Comparison of ENCODE assay signal across 21 cellular contexts in the genomic region with DNA sequence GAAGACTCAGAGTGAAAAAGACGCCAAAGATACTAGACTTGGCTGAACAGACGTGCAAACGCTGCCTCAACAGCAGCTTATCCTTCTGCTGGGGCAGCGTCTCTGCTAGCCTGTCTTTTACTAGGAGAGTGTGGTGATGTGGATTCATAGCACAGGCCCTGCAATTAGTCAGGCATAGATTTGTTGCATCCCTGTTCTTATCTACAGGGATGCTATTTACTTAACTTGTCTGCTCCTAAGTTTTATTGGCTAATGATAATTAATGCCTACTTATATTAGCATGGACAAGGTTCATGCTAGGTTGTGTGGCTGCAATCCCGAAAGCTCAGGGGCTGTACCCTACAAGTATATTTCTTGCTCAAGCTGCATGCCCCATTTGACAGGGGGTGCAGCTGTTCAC.
"Had no signal": no experiment of that assay in that cellular context is flagged by ENCODE, and none has a peak within 500 bp of the region (broad histone marks: within the 10 kb centered on the region; RNA-seq: fewer than 3 reads in every experiment).

No MANE protein-coding gene starts in this region.

- ATAC-seq: left cardiac atrium, left ventricle myocardium superior, right cardiac atrium, upper lobe of right lung had no signal

- H3K4me1 Mint-ChIP-seq: naive B cell had no signal

- DNase-seq: cerebellar nuclear complex; colonic mucosa; dermis blood vessel endothelial cell; endodermal cell; erythroblast; kidney; left cardiac atrium; left ventricle myocardium superior; mesendoderm; naive B cell; nephron progenitor cell; ovary; right cardiac atrium; spleen; stimulated activated CD4-positive, alpha-beta T cell treated with anti-CD3 and anti-CD28 coated beads, Interleukin-15, amount 100 ng/mL, for 24 hours; stimulated activated CD4-positive, alpha-beta T cell treated with anti-CD3 and anti-CD28 coated beads, Interleukin-2, amount 100 ng/mL, for 24 hours; stimulated activated CD4-positive, alpha-beta T cell treated with anti-CD3 and anti-CD28 coated beads, Interleukin-4, amount 100 ng/mL, for 4 hours; stimulated activated naive CD4-positive, alpha-beta T cell; tibial artery; upper lobe of right lung had no signal

- H3K27ac Mint-ChIP-seq: endodermal cell, naive B cell, nephron progenitor cell, progenitor cell of endocrine pancreas had no signal

- H3K4me3 Mint-ChIP-seq: endodermal cell, naive B cell, nephron progenitor cell had no signal

- H3K9me3 Mint-ChIP-seq: endodermal cell, nephron progenitor cell had no signal

- H3K27me3 Mint-ChIP-seq: naive B cell, progenitor cell of endocrine pancreas had no signal
